ENCODE assay signal across 22 cellular contexts in genomic region chr1:89878256-89878655, GRCh38. TPM values are rescaled to one million over a fixed set of nuclear protein-coding genes. Genes with fewer than 3 reads are reported as not detected.
DNase-seq lines count a peak whose midpoint lies in the region; ATAC-seq, FAIRE-seq and TF ChIP-seq lines count a peak whose summit lies in the region.
"Had no signal": no experiment of that assay in that cellular context is flagged by ENCODE, and none has a peak within 500 bp of the region (broad histone marks: within the 10 kb centered on the region; RNA-seq: fewer than 3 reads in every experiment).

No MANE protein-coding gene starts in this region.

- 0 out of 4 replicates have a peak overlapping the region, but pooled peaks of 1 of the 2 experiments have one; percentile 18 for H3K9ac ChIP-seq in K562 (ENCODE audit: insufficient read depth in 1 of 2, low read depth in 2 of 2, low read length in 2 of 2)
- H3K9ac ChIP-seq: BLaER1 treated with 17β-estradiol and CSF1 and Interleukin-3, amounts not matched to agents 10 nM and 100 nM had no signal

- POLR2A ChIA-PET in K562 (lab: Yijun Ruan, JAX) = interaction anchor here (0.9 to 1.3 kb wide), 3 partner anchors 10 to 23 kb away, joined by 3 to 4 read pairs (median 3); no protein-coding TSS in a partner anchor

- H3K4me3 ChIP-seq in K562 = no peak overlapping the region
- no peak overlapping the region for H3K4me3 ChIP-seq in psoas muscle
- H3K4me3 ChIP-seq: BLaER1 treated with 17β-estradiol and CSF1 and Interleukin-3, amounts not matched to agents 10 nM and 100 nM; GM12878; SK-N-MC had no signal

- peaks cover 9% of the 10 kb centered on the region for H3K9me3 Mint-ChIP-seq in activated T-cell treated with anti-CD3 and anti-CD28 coated beads, Interleukin-2, amount 50 U/mL, for 24 hours

- H3K27ac Mint-ChIP-seq in activated T-cell treated with anti-CD3 and anti-CD28 coated beads, Interleukin-2, amount 50 U/mL, for 24 hours = no peak overlapping the region
- H3K27ac Mint-ChIP-seq: IgD-negative memory B cell had no signal

- no peak for TF ChIP-seq RAD21 in K562 (CRISPR knock-in tag; conservative IDR thresholded peaks at IDR 0.05 in 1 of 2, IDR thresholded peaks at IDR 0.05 in 1 of 2)

- H3K4me2 ChIP-seq in K562 (ENCODE audit: insufficient read depth, low read length) = peak overlapping the region; percentile 53
- H3K4me2 ChIP-seq: BLaER1 treated with 17β-estradiol and CSF1 and Interleukin-3, amounts not matched to agents 10 nM and 100 nM had no signal

- H3K27ac ChIP-seq in K562 (ENCODE audit: extremely low read depth, low read depth, low read length) (peak overlapping the region; percentile 19), psoas muscle (peak overlapping the region; percentile 59)
- H3K27ac ChIP-seq: BLaER1 treated with 17β-estradiol and CSF1 and Interleukin-3, amounts not matched to agents 10 nM and 100 nM had no signal

- no peaks in the 10 kb centered on the region for H4K20me1 ChIP-seq in K562 (replicated peaks; ENCODE audit: control insufficient read depth, insufficient read depth, low read length)

- in situ Hi-C loops in K562 (cut with MboI) = no loop called here

- CTCF ChIA-PET in K562 (lab: Yijun Ruan, JAX; ENCODE audit: low intra/inter-chr PET ratio) = no interaction called here

- peaks cover 85% of the 10 kb centered on the region for H3K79me2 ChIP-seq in K562 (ENCODE audit: control insufficient read depth, insufficient read depth, low read length)

- TF ChIP-seq CTCF in K562 (IDR thresholded peaks at IDR 0.05 in 2 of 3, conservative IDR thresholded peaks at IDR 0.05 in 1 of 3; ENCODE audit: insufficient read depth in 2 of 3, low read depth in 1 of 3, low read length in 3 of 3) (no peak), psoas muscle (IDR thresholded peaks at IDR 0.05) (no peak)

- H3K9me3 ChIP-seq in K562 (replicated peaks; ENCODE audit: control insufficient read depth, insufficient read depth, low read depth, low read length) = peaks cover 12% of the 10 kb centered on the region
- H3K9me3 ChIP-seq in psoas muscle = no peaks in the 10 kb centered on the region

- no peak for TF ChIP-seq EP300 in K562 (IDR thresholded peaks at IDR 0.05; ENCODE audit: low read length)

- intact Hi-C loops in left ventricle myocardium superior (cut with micrococcal nuclease) (no loop called here), Right ventricle myocardium inferior (cut with DNase I) (no loop called here), K562 (cut with micrococcal nuclease) (loop anchor here (2.0 kb wide), 1 partner anchor 19 kb away; no protein-coding TSS in a partner anchor), psoas muscle (cut with DNase I) (no loop called here)

- H3K36me3 Mint-ChIP-seq in activated T-cell treated with anti-CD3 and anti-CD28 coated beads, Interleukin-2, amount 50 U/mL, for 24 hours (ENCODE audit: low read depth) = peaks cover 71% of the 10 kb centered on the region

- WGBS in K562 (ENCODE audit: insufficient coverage, low coverage, missing lambda C conversion rate) = 19% methylated on average over 1 of the region's 1 CpG
- WGBS in psoas muscle, 3 donors = 31 to 42% (median 36%) methylated on average over 1 of the region's 1 CpG

- peak; percentile 11 for ATAC-seq in left ventricle myocardium superior
- ATAC-seq in Right ventricle myocardium inferior = no peak
- peak; percentile 6; the same call in 2 of the 3 replicates for ATAC-seq in K562
- peak; percentile 73 to 87 (median 86) for ATAC-seq in psoas muscle
- no peak for ATAC-seq in HG03439 (IDR thresholded peaks at IDR 0.05; ENCODE audit: unreplicated experiment)
- ATAC-seq: GM12878 had no signal

- H3K27me3 ChIP-seq in K562 (ENCODE audit: control insufficient read depth in 2 of 2, insufficient read depth in 2 of 2, low read length in 2 of 2) (no peaks in the 10 kb centered on the region), psoas muscle (ENCODE audit: insufficient read depth in 3 of 3, low read length in 2 of 3) (no peaks in the 10 kb centered on the region)
- H3K27me3 ChIP-seq: BLaER1 treated with 17β-estradiol and CSF1 and Interleukin-3, amounts not matched to agents 10 nM and 100 nM had no signal

- no peak overlapping the region for H3K4me3 Mint-ChIP-seq in activated T-cell treated with anti-CD3 and anti-CD28 coated beads, Interleukin-2, amount 50 U/mL, for 24 hours
- H3K4me3 Mint-ChIP-seq: CD4-positive, alpha-beta memory T cell; IgD-negative memory B cell had no signal

- FAIRE-seq in K562 (lab: Jason Lieb, UNC) = peak; percentile 32
- FAIRE-seq: GM12878 had no signal

- TF ChIP-seq POLR2A in K562 (conservative IDR thresholded peaks at IDR 0.05) = no peak

- no peaks in the 10 kb centered on the region for H3K9me1 ChIP-seq in K562 (ENCODE audit: control insufficient read depth, insufficient read depth, low read length)

- DNase-seq in left ventricle myocardium superior (no peak), Right ventricle myocardium inferior (ENCODE audit: missing footprints) (no peak), K562 (ENCODE audit: extremely low read depth in 1 of 4, low spot score in 3 of 4) (no peak), psoas muscle (no peak), epidermal melanocyte (ENCODE audit: insufficient read length, low spot score) (no peak)
- no peak for DNase-seq in activated T-cell treated with anti-CD3 and anti-CD28 coated beads, Interleukin-2, amount 50 U/mL, for 24 hours
- DNase-seq: Caco-2; CD4-positive, alpha-beta memory T cell; DND-41; Karpas-422; MV-4-11; NCI-H1105 treated with DMSO at 0.1 percent for 48 hours; NCI-H2081; NCI-H2171; NCI-H345; NCI-H524 treated with DMSO at 0.1 percent for 48 hours; SHP77 treated with DMSO at 0.1 percent for 48 hours had no signal

- no peak overlapping the region for H2AFZ ChIP-seq in K562 (ENCODE audit: low read depth, low read length)

- no TSS peak for BruUV-seq in K562 (replicated peaks; lab: Mats Ljungman, UMichigan)

- H3K36me3 ChIP-seq in K562 (ENCODE audit: control insufficient read depth, insufficient read depth, low read length) (peaks cover 28% of the 10 kb centered on the region), psoas muscle (ENCODE audit: insufficient read depth in 1 of 2, low read depth in 1 of 2) (no peaks in the 10 kb centered on the region)

- peaks cover 69% of the 10 kb centered on the region for H3K4me1 Mint-ChIP-seq in activated T-cell treated with anti-CD3 and anti-CD28 coated beads, Interleukin-2, amount 50 U/mL, for 24 hours (ENCODE audit: low read depth)

- no peaks in the 10 kb centered on the region for H3K27me3 Mint-ChIP-seq in activated T-cell treated with anti-CD3 and anti-CD28 coated beads, Interleukin-2, amount 50 U/mL, for 24 hours
- H3K27me3 Mint-ChIP-seq: CD4-positive, alpha-beta memory T cell; IgD-negative memory B cell had no signal

- H3K4me1 ChIP-seq in K562 (replicated peaks in 1 of 2; ENCODE audit: control insufficient read depth in 2 of 2, insufficient read depth in 2 of 2, low read length in 2 of 2) = peaks cover 16 to 52% of the 10 kb centered on the region in 2 experiments
- H3K4me1 ChIP-seq in psoas muscle = peaks cover 29% of the 10 kb centered on the region
- H3K4me1 ChIP-seq: Caco-2 had no signal

TF ChIP-seq in K562, 482 proteins besides CTCF, POLR2A, EP300 and RAD21:
- no peak for TF ChIP-seq MLLT1 (IDR thresholded peaks at IDR 0.05)
- TF ChIP-seq ZFP1 (CRISPR knock-in tag; IDR thresholded peaks at IDR 0.05) = no peak
- TF ChIP-seq MTA3 (IDR thresholded peaks at IDR 0.05; ENCODE audit: borderline replicate concordance) = no peak
- TF ChIP-seq CREB1 (IDR thresholded peaks at IDR 0.05) = no peak
- TF ChIP-seq CREB1 (CRISPR knock-in tag; IDR thresholded peaks at IDR 0.05) = no peak
- TF ChIP-seq EZH2 (IDR thresholded peaks at IDR 0.05; ENCODE audit: borderline replicate concordance, low read depth, low read length) = no peak

RNA-seq across cellular contexts. Expression of gene LRRC8D, which starts 57.4 kb away (rescaled TPM):
- 6.8 TPM for total RNA-seq in left ventricle myocardium superior
- total RNA-seq in Right ventricle myocardium inferior = 6.2 TPM
- 40.8 and 79.7 TPM in 2 replicates for total RNA-seq in K562 (2011; cell fraction: chromatin; rRNA removed; ENCODE audit: low replicate concordance)
- 33.0 and 35.8 TPM in 2 replicates for total RNA-seq in K562 (2011; cell fraction: nucleolus; rRNA removed)
- 50.9 and 57.0 TPM in 2 replicates for total RNA-seq in K562 (2011; cell fraction: nucleoplasm; rRNA removed)
- 11.4 and 12.4 TPM in 2 replicates for total RNA-seq in K562 (2014; rRNA removed)
- 21.9 and 25.5 TPM in 2 replicates for total RNA-seq in K562 (2014; rRNA removed; fragmentation: Illumina TruSeq; extraction: Trizol)
- total RNA-seq in K562 (2015; rRNA removed; fragmentation: Illumina TruSeq; extraction: Trizol) = 13.6 and 14.7 TPM in 2 replicates
- 22.1 and 25.0 TPM in 2 replicates for total RNA-seq in K562 (2021)
- 53.9 and 66.3 TPM in 2 replicates for polyA plus RNA-seq in K562 (2011; rRNA removed)
- 41.0 and 55.7 TPM in 2 replicates for polyA plus RNA-seq in K562 (2011; cell fraction: cytosol; rRNA removed)
- polyA plus RNA-seq in K562 (2011; cell fraction: nucleus; rRNA removed) = 51.6 and 73.7 TPM in 2 replicates
- polyA plus RNA-seq in K562 (2012) = 16.6 and 39.2 TPM in 2 replicates
- 24.9 and 26.1 TPM in 2 replicates for polyA plus RNA-seq in K562 (2014; fragmentation: Illumina TruSeq; extraction: Trizol)
- polyA plus RNA-seq in K562 (2014; fragmentation: Nextera tagmentation; extraction: Ambion mirVana) = 1 to 10 TPM; 3.4 to 7.8 TPM
- polyA plus RNA-seq in K562 (2014; rRNA removed) = 14.7 and 15.9 TPM in 2 replicates
- polyA minus RNA-seq in K562 (2011; rRNA and poly(A)+ RNA removed) = 58.4 and 72.6 TPM in 2 replicates
- 33.1 and 35.2 TPM in 2 replicates for polyA minus RNA-seq in K562 (2011; cell fraction: cytosol; rRNA and poly(A)+ RNA removed)
- 14.3 and 31.3 TPM in 2 replicates for polyA minus RNA-seq in K562 (2011; cell fraction: nucleus; rRNA and poly(A)+ RNA removed)
- 1 to 10 TPM; 3.5 to 6.7 (median 5.4) TPM for total RNA-seq in psoas muscle
- 1 to 10 TPM; 4.2 to 7.1 (median 5.6) TPM for polyA plus RNA-seq in psoas muscle

Comparison
In these comparisons a context has a peak if more than half of its experiments do, and no peak if none do; other contexts are left out.
1. ATAC-seq: peak in left ventricle myocardium superior (single experiment), K562 (single experiment) and psoas muscle (4 of 4); none in Right ventricle myocardium inferior (single experiment) and HG03439 (single experiment).